ENCODE assay signal across 17 cellular contexts in the genomic region with DNA sequence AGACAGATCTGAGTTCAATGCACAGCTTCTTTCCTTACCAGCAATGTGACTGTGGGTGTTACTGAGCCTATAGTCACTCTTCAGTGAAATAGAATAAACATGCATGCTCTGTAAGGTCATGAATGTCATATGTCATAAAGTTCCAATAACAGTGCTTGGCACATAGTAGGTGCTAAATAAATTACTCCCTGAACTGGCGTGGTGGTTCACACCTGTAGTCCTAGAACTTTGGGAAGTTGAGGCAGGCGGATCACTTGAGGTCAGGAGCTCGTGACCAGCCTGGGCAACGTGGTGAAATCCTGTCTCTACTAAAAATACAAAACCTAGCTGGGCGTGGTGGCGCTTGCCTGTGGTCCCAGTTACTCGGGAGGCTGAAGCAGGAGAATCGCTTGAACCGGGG. TPM values are rescaled to one million over a fixed set of nuclear protein-coding genes. Genes with fewer than 3 reads are reported as not detected.
DNase-seq lines count a peak whose midpoint lies in the region; ATAC-seq, FAIRE-seq and TF ChIP-seq lines count a peak whose summit lies in the region.
"Had no signal": no experiment of that assay in that cellular context is flagged by ENCODE, and none has a peak within 500 bp of the region (broad histone marks: within the 10 kb centered on the region; RNA-seq: fewer than 3 reads in every experiment).

No MANE protein-coding gene starts in this region.

- H4K91ac ChIP-seq in IMR-90 (ENCODE audit: insufficient read depth, low read depth, low read length) = no peak overlapping the region

- peak overlapping the region; percentile 46; the same call in 1 of the 2 replicates for H2AK5ac ChIP-seq in IMR-90 (ENCODE audit: low read depth, low read length)

- no peak for TF ChIP-seq EP300 in GM12878 (IDR thresholded peaks at IDR 0.05; ENCODE audit: borderline replicate concordance in 1 of 2, control insufficient read depth in 1 of 2, low read depth in 2 of 2, low read length in 2 of 2)

- no peak overlapping the region for H3K14ac ChIP-seq in IMR-90 (replicated peaks; ENCODE audit: low read depth, low read length)

- in situ Hi-C loops in IMR-90 (cut with MboI; ENCODE audit: low sequenced_read_pairs) = loop anchor here (10.0 kb wide), 1 partner anchor 150 kb away; no protein-coding TSS in a partner anchor
- in situ Hi-C loops in GM12878 (cut with MboI) = loop anchor here (5.0 kb wide), 1 partner anchor 148 kb away; no protein-coding TSS in a partner anchor

- no peaks in the 10 kb centered on the region for H3K79me2 ChIP-seq in GM12878 (ENCODE audit: control insufficient read depth, insufficient read depth, low read length)

- POLR2A ChIA-PET in HEK293 (lab: Yijun Ruan, JAX) = no interaction called here
- POLR2A ChIA-PET in IMR-90 (lab: Charles Lee; ENCODE audit: unreplicated experiment) = no interaction called here
- POLR2A ChIA-PET in GM12878 (lab: Charles Lee) = interaction anchor here (0.7 kb wide), 2 partner anchors 52 to 104 kb away, joined by 3 to 5 read pairs; no protein-coding TSS in a partner anchor

- H3K36me3 ChIP-seq in HEK293 (ENCODE audit: control insufficient read depth in 2 of 2, insufficient read depth in 1 of 2, low read length in 2 of 2) = peaks cover 42 to 62% of the 10 kb centered on the region in 2 experiments
- peaks cover 38% of the 10 kb centered on the region for H3K36me3 ChIP-seq in IMR-90 (ENCODE audit: control insufficient read depth, insufficient read depth, low read length)
- H3K36me3 ChIP-seq in GM12878 (ENCODE audit: control insufficient read depth in 2 of 2, insufficient read depth in 2 of 2, low read length in 1 of 2) = peaks cover 2 to 14% of the 10 kb centered on the region in 2 experiments; a peak in 3 of 4 replicates

- H3K27ac ChIP-seq in HEK293 (ENCODE audit: extremely low read depth, low read depth, low read length) = no peak overlapping the region
- H3K27ac ChIP-seq in IMR-90 (ENCODE audit: insufficient read depth, low read length) = no peak overlapping the region
- H3K27ac ChIP-seq in GM12878 (ENCODE audit: control insufficient read depth, insufficient read depth) = no peak overlapping the region
- H3K27ac ChIP-seq: 22Rv1, A549, BLaER1 had no signal

- SMC1A ChIA-PET in GM12878 (lab: Charles Lee; ENCODE audit: uncharacterized antibody, unreplicated experiment) = interaction anchor here (0.7 to 1.7 kb wide), 12 partner anchors 9 to 238 kb away, joined by 3 to 8 read pairs (median 4); no protein-coding TSS in a partner anchor

- H2BK5ac ChIP-seq in IMR-90 (ENCODE audit: low read depth, low read length, poor library complexity, severe bottlenecking) = no peak overlapping the region

- H3K9me1 ChIP-seq in IMR-90 (ENCODE audit: insufficient read depth, low read length) = no peaks in the 10 kb centered on the region

- no peak for FAIRE-seq in GM12878 (lab: Jason Lieb, UNC)
- FAIRE-seq in H54 (lab: Jason Lieb, UNC) = no peak
- FAIRE-seq: A549, GM12891, GM19239 had no signal

- no peak overlapping the region for H2BK120ac ChIP-seq in IMR-90 (ENCODE audit: low read depth, low read length)

- no peak overlapping the region for H4K8ac ChIP-seq in IMR-90 (ENCODE audit: low read depth in 2 of 2, low read length in 2 of 2)

- TF ChIP-seq CTCF in HEK293 (tag by site-specific recombination; IDR thresholded peaks at IDR 0.05) (no peak), IMR-90 (conservative IDR thresholded peaks at IDR 0.05; ENCODE audit: low read depth, low read length) (no peak), GM12878 (IDR thresholded peaks at IDR 0.05 in 2 of 3, conservative IDR thresholded peaks at IDR 0.05 in 1 of 3; ENCODE audit: control insufficient read depth in 2 of 3, extremely low read depth in 1 of 3, insufficient read depth in 1 of 3, low read depth in 3 of 3, low read length in 3 of 3) (no peak)

- TF ChIP-seq POLR2A in IMR-90 (IDR thresholded peaks at IDR 0.05; ENCODE audit: low read depth, low read length) (no peak), GM12878 (IDR thresholded peaks at IDR 0.05; ENCODE audit: low read depth, low read length) (no peak), H54 (IDR thresholded peaks at IDR 0.05; ENCODE audit: low read depth, low read length) (no peak)

- no CpG with 5 or more reads among the region's 9 CpGs for WGBS in IMR-90 (ENCODE audit: extremely low coverage in 2 of 2, insufficient read length in 1 of 2), 2 experiments
- WGBS in GM12878 (ENCODE audit: insufficient coverage, insufficient replicate concordance, low lambda C conversion rate, missing lambda C conversion rate) = 79% methylated on average over 9 of the region's 9 CpGs

- intact Hi-C loops in IMR-90 (cut with micrococcal nuclease) (loop anchor here (2.0 to 5.0 kb wide), 3 partner anchors 236 to 582 kb away; a partner anchor contains a TSS), GM12878 (cut with micrococcal nuclease; ENCODE audit: unreplicated experiment) (no loop called here)

- no peak overlapping the region for H3K9ac ChIP-seq in IMR-90 (ENCODE audit: low read depth, low read length)
- no peak overlapping the region for H3K9ac ChIP-seq in GM12878 (ENCODE audit: control insufficient read depth, insufficient read depth, low read length)
- H3K9ac ChIP-seq: BLaER1 had no signal

- H4K5ac ChIP-seq in IMR-90 (ENCODE audit: low read depth, low read length) = no peak overlapping the region

- CTCF ChIA-PET in HEK293 (lab: Yijun Ruan, JAX) = interaction anchor here (0.5 to 1.7 kb wide), 9 partner anchors 14 to 940 kb away, joined by 3 to 11 read pairs (median 3); a partner anchor contains a TSS
- CTCF ChIA-PET in IMR-90 (lab: Yijun Ruan, JAX) = interaction anchor here (0.6 to 1.1 kb wide), 2 partner anchors 8 to 541 kb away, joined by 3 to 4 read pairs; no protein-coding TSS in a partner anchor
- CTCF ChIA-PET in GM12878 (lab: Yijun Ruan, JAX) = interaction anchor here (0.7 to 3.6 kb wide), 22 partner anchors 9 to 578 kb away, joined by 3 to 34 read pairs (median 4); no protein-coding TSS in a partner anchor

- H3K4me2 ChIP-seq in IMR-90 (ENCODE audit: low read depth, low read length) (no peak overlapping the region), GM12878 (ENCODE audit: control insufficient read depth, insufficient read depth) (no peak overlapping the region)
- H3K4me2 ChIP-seq: A549, BLaER1 had no signal

- H3K18ac ChIP-seq in IMR-90 (ENCODE audit: low read depth, low read length) = no peak overlapping the region

- no peak for ATAC-seq in IMR-90 (ENCODE audit: low read depth)
- no peak for ATAC-seq in GM12878
- ATAC-seq: A549 had no signal

- no peak overlapping the region for H3K23ac ChIP-seq in IMR-90 (ENCODE audit: low read depth, low read length)

- no peak overlapping the region for H2AK9ac ChIP-seq in IMR-90 (replicated peaks; ENCODE audit: low read depth, low read length, poor library complexity)

- no peaks in the 10 kb centered on the region for H4K20me1 ChIP-seq in IMR-90 (ENCODE audit: insufficient read depth, low read length)
- no peaks in the 10 kb centered on the region for H4K20me1 ChIP-seq in GM12878 (ENCODE audit: control insufficient read depth, insufficient read depth)
- H4K20me1 ChIP-seq: BLaER1 had no signal

- dilution Hi-C loops in IMR-90 (cut with HindIII; ENCODE audit: low sequenced_read_pairs, unreplicated experiment) = no loop called here

- TF ChIP-seq RAD21 in IMR-90 (IDR thresholded peaks at IDR 0.05; ENCODE audit: low read length) (no peak), GM12878 (IDR thresholded peaks at IDR 0.05; ENCODE audit: insufficient read depth, low read depth, low read length) (no peak)

- H3K56ac ChIP-seq in IMR-90 (ENCODE audit: extremely low read depth, insufficient read depth, low read length) = no peak overlapping the region

- H3K9me3 ChIP-seq in HEK293 (ENCODE audit: control insufficient read depth, insufficient read depth, low read depth, low read length) (no peaks in the 10 kb centered on the region), IMR-90 (ENCODE audit: control insufficient read depth, insufficient read depth, low read length) (no peaks in the 10 kb centered on the region), GM12878 (replicated peaks; ENCODE audit: control insufficient read depth, insufficient read depth, low read length) (no peaks in the 10 kb centered on the region)
- H3K9me3 ChIP-seq: A549, BE2C had no signal

- H3K4me1 ChIP-seq in HEK293 (ENCODE audit: control insufficient read depth, insufficient read depth, low read length) (no peaks in the 10 kb centered on the region), IMR-90 (ENCODE audit: control insufficient read depth, insufficient read depth, low read length) (no peaks in the 10 kb centered on the region), GM12878 (ENCODE audit: control insufficient read depth, insufficient read depth, low read length) (no peaks in the 10 kb centered on the region)
- H3K4me1 ChIP-seq: A549, BE2C, BLaER1 had no signal

- RAD21 ChIA-PET in GM12878 (lab: Charles Lee; ENCODE audit: unreplicated experiment) = interaction anchor here (0.7 to 1.9 kb wide), 7 partner anchors 11 to 154 kb away, joined by 3 to 11 read pairs (median 4); a partner anchor contains a TSS

- H2BK20ac ChIP-seq in IMR-90 (ENCODE audit: low read depth, low read length) = no peak overlapping the region

- no peak overlapping the region for H2AFZ ChIP-seq in IMR-90 (replicated peaks; ENCODE audit: low read length, poor library complexity)
- no peak overlapping the region for H2AFZ ChIP-seq in GM12878 (ENCODE audit: control insufficient read depth, low read depth, low read length)

- no peak overlapping the region for H2BK15ac ChIP-seq in IMR-90 (ENCODE audit: low read depth, low read length)

- H3K79me1 ChIP-seq in IMR-90 (ENCODE audit: low read depth in 1 of 2, low read length in 2 of 2) = peaks cover 7 to 11% of the 10 kb centered on the region in 2 experiments; a peak in 3 of 4 replicates

- H3K27me3 ChIP-seq in IMR-90 (ENCODE audit: control insufficient read depth, insufficient read depth, low read length) (no peaks in the 10 kb centered on the region), GM12878 (replicated peaks in 1 of 2; ENCODE audit: control insufficient read depth in 2 of 2, insufficient read depth in 2 of 2, low read length in 1 of 2) (no peaks in the 10 kb centered on the region)
- H3K27me3 ChIP-seq: BE2C, BLaER1 had no signal

- no peak for DNase-seq in IMR-90
- no peak for DNase-seq in GM12878 (ENCODE audit: low read depth, low spot score)
- no peak for DNase-seq in H54 (ENCODE audit: insufficient read length, low spot score)
- no peak for DNase-seq in Ammon's horn (ENCODE audit: low spot score)
- DNase-seq in NOMO-1 treated with DMSO at 0.1 percent for 48 hours (lab: John Stamatoyannopoulos, UW; ENCODE audit: unreplicated experiment) = no peak
- DNase-seq: DMS 273 treated with DMSO at 0.1 percent for 48 hours, DMS153, DMS79, DND-41, GDM1 had no signal

- no peak overlapping the region for H3K4me3 ChIP-seq in HEK293 (ENCODE audit: low read depth, low read length)
- H3K4me3 ChIP-seq in IMR-90 (ENCODE audit: insufficient read depth, low read depth, low read length) = no peak overlapping the region
- H3K4me3 ChIP-seq in GM12878 = no peak overlapping the region
- H3K4me3 ChIP-seq: A549, BLaER1 had no signal

- no peak overlapping the region for H3K4ac ChIP-seq in IMR-90 (ENCODE audit: low read depth, low read length)

- BruUV-seq in IMR-90 (replicated peaks; lab: Mats Ljungman, UMichigan) = no TSS peak
- no TSS peak for BruUV-seq in GM12878 (replicated peaks; lab: Mats Ljungman, UMichigan)

RNA-seq across cellular contexts. Expression of a gene that starts 13.2 kb away (rescaled TPM):
- total RNA-seq in IMR-90 (2012; rRNA removed) (4.3 and 11.4 TPM in 2 replicates), GM12878 (2014; rRNA removed) (7.4 and 11.8 TPM in 2 replicates), GM12878 (2014; rRNA removed; fragmentation: Illumina TruSeq; extraction: Trizol) (16.3 and 16.9 TPM in 2 replicates), GM12878 (2021) (8.3 and 8.8 TPM in 2 replicates)
- polyA plus RNA-seq in IMR-90 (2012; rRNA removed) (9.6 and 11.0 TPM in 2 replicates), GM12878 (2011; rRNA removed) (15.9 and 26.4 TPM in 2 replicates), GM12878 (2014; fragmentation: Illumina TruSeq; extraction: Trizol) (21.6 and 23.3 TPM in 2 replicates), GM12878 (2014; fragmentation: Nextera tagmentation; extraction: Ambion mirVana) (10 to 100 TPM in 1 of 2 experiments, 1 to 10 TPM in 1; 9.7 to 12.5 TPM), GM12878 (2014; rRNA removed) (9.7 and 13.2 TPM in 2 replicates), GM12878 (2016; fragmentation: Nextera tagmentation; extraction: Ambion mirVana) (10 to 100 TPM; 15.3 to 16.1 TPM)
- polyA plus RNA-seq in IMR-90 (2012; cell fraction: cytosol; rRNA removed) = 1.1 and 1.7 TPM in 2 replicates
- polyA plus RNA-seq in IMR-90 (2012; cell fraction: nucleus; rRNA removed; ENCODE audit: low replicate concordance) = 0.85 and 6.2 TPM in 2 replicates
- total RNA-seq in GM12878 (2013; cell fraction: nucleolus; rRNA removed) = 8.1 and 8.3 TPM in 2 replicates
- 6.1 TPM for polyA plus RNA-seq in GM12878 (2011; ENCODE audit: low read depth)
- 4.3 and 4.4 TPM in 2 replicates for polyA plus RNA-seq in GM12878 (2011; cell fraction: cytosol; rRNA removed)
- 8.1 and 10.3 TPM in 2 replicates for polyA plus RNA-seq in GM12878 (2011; cell fraction: nucleus; rRNA removed)
- 9.5 and 12.1 TPM in 2 replicates for polyA plus RNA-seq in GM12878 (2012)
- polyA minus RNA-seq in GM12878 (2011; rRNA and poly(A)+ RNA removed) = 2.6 and 2.9 TPM in 2 replicates
- polyA minus RNA-seq in GM12878 (2011; cell fraction: cytosol; rRNA and poly(A)+ RNA removed) = 3.3 and 3.7 TPM in 2 replicates
- polyA minus RNA-seq in GM12878 (2011; cell fraction: nucleus; rRNA and poly(A)+ RNA removed) = 2.3 and 5.4 TPM in 2 replicates

RNA-seq across cellular contexts. Expression of a gene that starts 55.4 kb away (rescaled TPM):
- 27.6 and 36.9 TPM in 2 replicates for total RNA-seq in IMR-90 (2012; rRNA removed)
- 23.7 and 25.4 TPM in 2 replicates for polyA plus RNA-seq in IMR-90 (2012; rRNA removed)
- 11.7 and 15.9 TPM in 2 replicates for polyA plus RNA-seq in IMR-90 (2012; cell fraction: cytosol; rRNA removed)
- 10.8 and 27.3 TPM in 2 replicates for polyA plus RNA-seq in IMR-90 (2012; cell fraction: nucleus; rRNA removed; ENCODE audit: low replicate concordance)
- 78.0 and 86.2 TPM in 2 replicates for total RNA-seq in GM12878 (2013; cell fraction: nucleolus; rRNA removed)
- total RNA-seq in GM12878 (2014; rRNA removed) = 45.7 and 49.2 TPM in 2 replicates
- total RNA-seq in GM12878 (2014; rRNA removed; fragmentation: Illumina TruSeq; extraction: Trizol) = 55.1 and 59.4 TPM in 2 replicates
- 70.5 and 74.2 TPM in 2 replicates for total RNA-seq in GM12878 (2021)
- 22.7 TPM for polyA plus RNA-seq in GM12878 (2011; ENCODE audit: low read depth)
- polyA plus RNA-seq in GM12878 (2011; rRNA removed) = 83.5 and 97.6 TPM in 2 replicates
- polyA plus RNA-seq in GM12878 (2011; cell fraction: cytosol; rRNA removed) = 55.7 and 60.5 TPM in 2 replicates
- polyA plus RNA-seq in GM12878 (2011; cell fraction: nucleus; rRNA removed) = 49.6 and 50.3 TPM in 2 replicates
- 35.2 and 60.8 TPM in 2 replicates for polyA plus RNA-seq in GM12878 (2012)
- polyA plus RNA-seq in GM12878 (2014; fragmentation: Illumina TruSeq; extraction: Trizol) = 91.6 and 118 TPM in 2 replicates
- 10 to 100 TPM; 43.3 to 43.5 TPM for polyA plus RNA-seq in GM12878 (2014; fragmentation: Nextera tagmentation; extraction: Ambion mirVana)
- polyA plus RNA-seq in GM12878 (2014; rRNA removed) = 46.8 and 47.9 TPM in 2 replicates
- polyA plus RNA-seq in GM12878 (2016; fragmentation: Nextera tagmentation; extraction: Ambion mirVana) = 10 to 100 TPM; 56.2 to 64.0 TPM
- polyA minus RNA-seq in GM12878 (2011; rRNA and poly(A)+ RNA removed) = 93.0 and 151 TPM in 2 replicates
- 33.3 and 41.4 TPM in 2 replicates for polyA minus RNA-seq in GM12878 (2011; cell fraction: cytosol; rRNA and poly(A)+ RNA removed)
- polyA minus RNA-seq in GM12878 (2011; cell fraction: nucleus; rRNA and poly(A)+ RNA removed) = 49.9 and 69.4 TPM in 2 replicates

RNA-seq across cellular contexts. Expression of a gene that starts 58.1 kb away (rescaled TPM):
- 14.7 and 18.3 TPM in 2 replicates for total RNA-seq in IMR-90 (2012; rRNA removed)
- 3.0 and 3.6 TPM in 2 replicates for polyA plus RNA-seq in IMR-90 (2012; rRNA removed)
- polyA plus RNA-seq in IMR-90 (2012; cell fraction: cytosol; rRNA removed) = 2.0 and 2.3 TPM in 2 replicates
- polyA plus RNA-seq in IMR-90 (2012; cell fraction: nucleus; rRNA removed; ENCODE audit: low replicate concordance) = 0.98 and 1.2 TPM in 2 replicates
- 5.6 and 6.7 TPM in 2 replicates for total RNA-seq in GM12878 (2013; cell fraction: nucleolus; rRNA removed)
- 4.9 and 5.3 TPM in 2 replicates for total RNA-seq in GM12878 (2014; rRNA removed)
- 4.1 and 4.6 TPM in 2 replicates for total RNA-seq in GM12878 (2014; rRNA removed; fragmentation: Illumina TruSeq; extraction: Trizol)
- total RNA-seq in GM12878 (2021) = 4.9 and 5.0 TPM in 2 replicates
- 1.3 TPM for polyA plus RNA-seq in GM12878 (2011; ENCODE audit: low read depth)
- 3.6 and 3.7 TPM in 2 replicates for polyA plus RNA-seq in GM12878 (2011; rRNA removed)
- 3.4 and 3.5 TPM in 2 replicates for polyA plus RNA-seq in GM12878 (2011; cell fraction: cytosol; rRNA removed)
- 2.0 and 2.5 TPM in 2 replicates for polyA plus RNA-seq in GM12878 (2011; cell fraction: nucleus; rRNA removed)
- polyA plus RNA-seq in GM12878 (2012) = 1.5 and 2.7 TPM in 2 replicates
- 3.6 and 4.5 TPM in 2 replicates for polyA plus RNA-seq in GM12878 (2014; fragmentation: Illumina TruSeq; extraction: Trizol)
- polyA plus RNA-seq in GM12878 (2014; fragmentation: Nextera tagmentation; extraction: Ambion mirVana) = 1 to 10 TPM; 1.9 to 2.4 TPM
- 3.1 and 3.2 TPM in 2 replicates for polyA plus RNA-seq in GM12878 (2014; rRNA removed)
- polyA plus RNA-seq in GM12878 (2016; fragmentation: Nextera tagmentation; extraction: Ambion mirVana) = 1 to 10 TPM; 3.9 to 5.3 TPM
- 9.2 and 9.3 TPM in 2 replicates for polyA minus RNA-seq in GM12878 (2011; rRNA and poly(A)+ RNA removed)
- 2.4 and 3.0 TPM in 2 replicates for polyA minus RNA-seq in GM12878 (2011; cell fraction: cytosol; rRNA and poly(A)+ RNA removed)
- 4.0 and 6.3 TPM in 2 replicates for polyA minus RNA-seq in GM12878 (2011; cell fraction: nucleus; rRNA and poly(A)+ RNA removed)
